Comparison of ENCODE assay signal across 10 cellular contexts in genomic region chrX:136747003-136747986, GRCh38. TPM values are rescaled to one million over a fixed set of nuclear protein-coding genes. Genes with fewer than 3 reads are reported as not detected.
A peak's percentile ranks its signal among the peaks of the same experiment; 100 is the strongest.
DNase-seq lines count a peak whose midpoint lies in the region; ATAC-seq, FAIRE-seq and TF ChIP-seq lines count a peak whose summit lies in the region.
"Had no signal": no experiment of that assay in that cellular context is flagged by ENCODE, and none has a peak within 500 bp of the region (broad histone marks: within the 10 kb centered on the region; RNA-seq: fewer than 3 reads in every experiment).

No MANE protein-coding gene starts in this region.

- H3K9me3 ChIP-seq in kidney (ENCODE audit: control insufficient read depth in 1 of 2, low read length in 2 of 2) (no peaks in the 10 kb centered on the region), Karpas-422 (ENCODE audit: low read length) (no peaks in the 10 kb centered on the region)

- no peak for TF ChIP-seq POLR2A in GM12891 (IDR thresholded peaks at IDR 0.05; ENCODE audit: low read depth, low read length)

- intact Hi-C loops in kidney (cut with DNase I), result no loop called here

- H2AFZ ChIP-seq in Karpas-422 (ENCODE audit: low read length), result no peak overlapping the region

- H4K20me1 ChIP-seq in Karpas-422 (ENCODE audit: insufficient read depth, low read depth, low read length), result no peaks in the 10 kb centered on the region

- TF ChIP-seq CTCF in kidney (IDR thresholded peaks at IDR 0.05; ENCODE audit: borderline replicate concordance, extremely low read depth, insufficient read depth), result no peak

- no peak overlapping the region for H3K4me2 ChIP-seq in Karpas-422 (ENCODE audit: low read depth, low read length, poor library complexity, severe bottlenecking)

- H3K27me3 ChIP-seq in Karpas-422 (ENCODE audit: low read length), result no peaks in the 10 kb centered on the region

- ATAC-seq in GM21529 (IDR thresholded peaks at IDR 0.05; ENCODE audit: unreplicated experiment), result peak; percentile 67
- ATAC-seq in HG03439 (IDR thresholded peaks at IDR 0.05; ENCODE audit: unreplicated experiment), result no peak

- H3K4me1 ChIP-seq in kidney (ENCODE audit: control insufficient read depth in 1 of 2, insufficient read depth in 1 of 2, low read depth in 1 of 2, low read length in 2 of 2) (no peaks in the 10 kb centered on the region), Karpas-422 (ENCODE audit: low read length) (no peaks in the 10 kb centered on the region)

- H3K9ac ChIP-seq in kidney (ENCODE audit: low read length in 2 of 2), result no peak overlapping the region
- no peak overlapping the region for H3K9ac ChIP-seq in Karpas-422 (ENCODE audit: low read length)

- H3K27ac ChIP-seq in kidney (ENCODE audit: low read depth in 2 of 2, low read length in 2 of 2), result no peak overlapping the region
- H3K27ac ChIP-seq in Karpas-422 (ENCODE audit: low read length), result no peak overlapping the region
- H3K27ac ChIP-seq: WERI-Rb-1 had no signal

- no peaks in the 10 kb centered on the region for H3K9me2 ChIP-seq in Karpas-422 (replicated peaks; ENCODE audit: insufficient read depth, low read length)

- no peak for FAIRE-seq in GM12891 (lab: Jason Lieb, UNC)
- peak; percentile 30 for FAIRE-seq in kidney (lab: Jason Lieb, UNC)

- H3K36me3 ChIP-seq in kidney (ENCODE audit: control insufficient read depth in 1 of 2, insufficient read depth in 2 of 2, low read length in 2 of 2), result no peaks in the 10 kb centered on the region
- no peaks in the 10 kb centered on the region for H3K36me3 ChIP-seq in Karpas-422 (ENCODE audit: insufficient read depth, low read length)
- H3K36me3 ChIP-seq: WERI-Rb-1 had no signal

- DNase-seq in GM12891 (ENCODE audit: insufficient read length, low spot score) (no peak), NCI-H69 (lab: John Stamatoyannopoulos, UW) (peak; percentile 65), kidney (no peak), Karpas-422 (no peak), NCI-H2227 (lab: John Stamatoyannopoulos, UW; ENCODE audit: unreplicated experiment) (no peak), dermis blood vessel endothelial cell (no peak)
- DNase-seq: HCEC 1CT, WERI-Rb-1 had no signal

- no peaks in the 10 kb centered on the region for H3K79me2 ChIP-seq in Karpas-422 (ENCODE audit: low read length)

- H3K4me3 ChIP-seq in kidney (ENCODE audit: low read length in 2 of 2) (no peak overlapping the region), Karpas-422 (ENCODE audit: low read length) (no peak overlapping the region)

TF ChIP-seq in GM12891, 5 proteins besides CTCF, POLR2A, EP300 and RAD21:
- TF ChIP-seq PAX5 (IDR thresholded peaks at IDR 0.05; ENCODE audit: insufficient read depth, low read length, severe bottlenecking), result no peak
- peak; percentile 81 for TF ChIP-seq SPI1 (IDR thresholded peaks at IDR 0.05; ENCODE audit: low read depth, low read length)

RNA-seq across cellular contexts. Expression of gene ARHGEF6, which starts 33.4 kb away (rescaled TPM):
- polyA plus RNA-seq in GM12891 (2012; ENCODE audit: low read depth, missing spikeins), result 10.1 TPM
- total RNA-seq in kidney (15.8 TPM), dermis blood vessel endothelial cell (16.5 TPM in 2 replicates)
- polyA plus RNA-seq in kidney (ENCODE audit: insufficient read depth, low read depth, low replicate concordance), result 4.1 TPM
- total RNA-seq in Karpas-422 (2014; rRNA removed; shearing (Covaris generic); ENCODE audit: low replicate concordance), result 0.61 and 2.6 TPM in 2 replicates
